ENCODE assay signal across 8 cellular contexts in the genomic region with DNA sequence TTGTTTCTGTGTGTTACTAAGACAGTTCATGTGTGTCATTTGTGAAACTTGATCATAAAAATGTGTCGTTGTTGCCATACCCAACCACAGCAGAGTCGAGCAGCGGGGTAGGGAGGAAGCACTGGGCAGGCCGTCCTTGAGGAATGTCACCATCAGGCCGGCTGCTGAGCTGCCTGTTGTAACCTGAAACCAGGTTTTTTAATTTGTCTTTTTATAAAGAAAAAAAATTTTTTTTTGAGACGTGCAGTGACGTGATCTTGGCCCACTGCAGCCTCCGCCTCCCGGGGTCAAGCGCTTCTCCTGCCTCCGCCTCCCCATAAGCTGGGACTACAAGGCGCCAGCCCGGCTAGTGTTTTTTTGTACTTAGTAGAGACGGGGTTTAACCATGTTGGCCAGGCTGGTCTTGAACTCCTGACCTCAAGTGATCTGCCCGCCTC. TPM values are rescaled to one million over a fixed set of nuclear protein-coding genes. Genes with fewer than 3 reads are reported as not detected.
DNase-seq lines count a peak whose midpoint lies in the region; ATAC-seq and TF ChIP-seq lines count a peak whose summit lies in the region.

No MANE protein-coding gene starts in this region.

- H3K36me3 Mint-ChIP-seq in CD4-positive, alpha-beta T cell (ENCODE audit: low read depth): peaks cover 33% of the 10 kb centered on the region

- in situ Hi-C loops in brain microvascular endothelial cell (cut with HindIII; ENCODE audit: low pct_ligation_motif_present, low sequenced_read_pairs): no loop called here

- peak overlapping the region; percentile 93 for H3K4me3 Mint-ChIP-seq in CD4-positive, alpha-beta T cell

- H3K27ac Mint-ChIP-seq in CD4-positive, alpha-beta T cell: peak overlapping the region; percentile 89

- H3K27me3 Mint-ChIP-seq in CD4-positive, alpha-beta T cell: no peaks in the 10 kb centered on the region

- H3K27me3 ChIP-seq in CD4-positive, alpha-beta T cell (ENCODE audit: control insufficient read depth, insufficient read depth, low read length): no peaks in the 10 kb centered on the region
- H3K27me3 ChIP-seq in brain microvascular endothelial cell (replicated peaks): no peaks in the 10 kb centered on the region

- peaks cover 35% of the 10 kb centered on the region for H3K4me1 Mint-ChIP-seq in CD4-positive, alpha-beta T cell (ENCODE audit: low read depth)

- no peak for TF ChIP-seq CTCF in CD4-positive, alpha-beta T cell (IDR thresholded peaks at IDR 0.05)
- TF ChIP-seq CTCF in brain microvascular endothelial cell (IDR thresholded peaks at IDR 0.05; ENCODE audit: low read depth, low read length, missing control alignments): no peak

- DNase-seq in CD4-positive, alpha-beta T cell: peak in 1 of 10 experiments; percentile 37
- DNase-seq in LHCN-M2 (ENCODE audit: low read depth) (peak; percentile 41), brain microvascular endothelial cell (peak; percentile 34), left kidney (ENCODE audit: low read depth, low spot score) (peak; percentile 79), H4 (ENCODE audit: low spot score) (no peak)

- intact Hi-C loops in CD4-positive, alpha-beta T cell (cut with DNase I, micrococcal nuclease): loop anchor here (1.0 to 2.0 kb wide), 5 partner anchors 25 to 312 kb away; a partner anchor contains a TSS

- H3K9me3 ChIP-seq in CD4-positive, alpha-beta T cell (ENCODE audit: control insufficient read depth, low read length): no peaks in the 10 kb centered on the region

- peak overlapping the region; percentile 89 for H3K27ac ChIP-seq in CD4-positive, alpha-beta T cell (ENCODE audit: low read depth, low read length)
- H3K27ac ChIP-seq in brain microvascular endothelial cell (peak overlapping the region; percentile 80), temporal lobe (ENCODE audit: low read depth, low read length) (peak overlapping the region; percentile 87)

- CTCF ChIA-PET in CD4-positive, alpha-beta T cell (lab: Charles Lee): interaction anchor here (1.3 kb wide), 1 partner anchor 44 kb away, joined by 4 read pairs; no protein-coding TSS in a partner anchor

- ATAC-seq in CD4-positive, alpha-beta T cell (ENCODE audit: poor library complexity): no peak
- ATAC-seq in GM19372 (IDR thresholded peaks at IDR 0.05; ENCODE audit: low read depth, unreplicated experiment) (peak; percentile 1), HG03095 (IDR thresholded peaks at IDR 0.05; ENCODE audit: unreplicated experiment) (no peak)

- H3K9me3 Mint-ChIP-seq in CD4-positive, alpha-beta T cell: no peaks in the 10 kb centered on the region

- no peaks in the 10 kb centered on the region for H3K36me3 ChIP-seq in brain microvascular endothelial cell (replicated peaks)

- POLR2A ChIA-PET in CD4-positive, alpha-beta T cell (lab: Charles Lee): interaction anchor here (0.7 to 3.0 kb wide), 6 partner anchors 25 to 310 kb away, joined by 3 to 26 read pairs (median 8); a partner anchor contains a TSS

- peak overlapping the region; percentile 79 for H3K4me3 ChIP-seq in brain microvascular endothelial cell (ENCODE audit: low read depth, low read length)

RNA-seq across cellular contexts. Expression of a gene that starts 0.6 kb away (rescaled TPM):
- total RNA-seq in CD4-positive, alpha-beta T cell: 10 to 100 TPM; 55.0 to 55.7 TPM
- 56.1 and 58.5 TPM in 2 replicates for total RNA-seq in LHCN-M2 (2014; rRNA removed)
- 142 TPM for polyA plus RNA-seq in LHCN-M2 (2012)
- total RNA-seq in temporal lobe: 30.0 TPM
- 144 and 146 TPM in 2 replicates for total RNA-seq in H4 (2014; rRNA removed; shearing (Covaris generic))

RNA-seq across cellular contexts. Expression of a gene that starts 24.5 kb away (rescaled TPM):
- 10 to 100 TPM; 42.6 to 42.7 TPM for total RNA-seq in CD4-positive, alpha-beta T cell
- total RNA-seq in LHCN-M2 (2014; rRNA removed): not detected in 2 replicates
- 0.78 TPM for polyA plus RNA-seq in LHCN-M2 (2012)
- 1.5 TPM for total RNA-seq in temporal lobe
- 16.9 and 26.2 TPM in 2 replicates for total RNA-seq in H4 (2014; rRNA removed; shearing (Covaris generic))

RNA-seq across cellular contexts. Expression of a gene that starts 37.5 kb away (rescaled TPM):
- total RNA-seq in CD4-positive, alpha-beta T cell: 10 to 100 TPM; 44.5 to 44.8 TPM
- total RNA-seq in LHCN-M2 (2014; rRNA removed) (45.2 and 53.3 TPM in 2 replicates), temporal lobe (19.7 TPM)
- polyA plus RNA-seq in LHCN-M2 (2012): 27.0 TPM
- total RNA-seq in H4 (2014; rRNA removed; shearing (Covaris generic)): 17.4 and 25.6 TPM in 2 replicates

RNA-seq across cellular contexts. Expression of a gene that starts 45.3 kb away (rescaled TPM):
- total RNA-seq in CD4-positive, alpha-beta T cell: 10 to 100 TPM; 11.2 to 12.3 TPM
- 36.7 and 59.8 TPM in 2 replicates for total RNA-seq in LHCN-M2 (2014; rRNA removed)
- polyA plus RNA-seq in LHCN-M2 (2012): 23.6 TPM
- total RNA-seq in temporal lobe: 31.0 TPM
- 51.9 and 66.1 TPM in 2 replicates for total RNA-seq in H4 (2014; rRNA removed; shearing (Covaris generic))
